ENCODE assay signal across 24 cellular contexts in genomic region chr2:238327751-238328150, GRCh38.
"Had no signal": no experiment of that assay in that cellular context is flagged by ENCODE, and none has a peak within 500 bp of the region (broad histone marks: within the 10 kb centered on the region; RNA-seq: fewer than 3 reads in every experiment).

No MANE protein-coding gene starts in this region.

- H3K4me1 ChIP-seq: neural progenitor cell, right lobe of liver, sigmoid colon, stomach, thyroid gland, tibial nerve, upper lobe of left lung, vagina had no signal

- H3K9ac ChIP-seq: neural progenitor cell, parathyroid adenoma had no signal

- H2AFZ ChIP-seq: neural progenitor cell, parathyroid adenoma had no signal

- DNase-seq: natural killer cell; occipital lobe; ovary; psoas muscle; right cardiac atrium; right lobe of liver; sigmoid colon; small intestine; stimulated activated CD4-positive, alpha-beta T cell treated with anti-CD3 and anti-CD28 coated beads, Interleukin-15, amount 100 ng/mL, for 24 hours; stimulated activated CD4-positive, alpha-beta T cell treated with anti-CD3 and anti-CD28 coated beads, Interleukin-2, amount 100 ng/mL, for 24 hours; stimulated activated CD4-positive, alpha-beta T cell treated with anti-CD3 and anti-CD28 coated beads, Interleukin-2, amount 100 ng/mL, for 48 hours; stimulated activated CD4-positive, alpha-beta T cell treated with anti-CD3 and anti-CD28 coated beads, Interleukin-4, amount 100 ng/mL, for 24 hours; stimulated activated naive B cell treated with anti-CD40 and anti-IgM and Interleukin-4, amounts not matched to agents 10 μg/mL and 1 μg/mL and 100 μg/mL, for 72 hours; stimulated activated naive CD4-positive, alpha-beta T cell treated with Interleukin-2 at 50 U/mL for 16 hours; stomach; thyroid gland; trophoblast cell; upper lobe of left lung had no signal

- H3K4me2 ChIP-seq: neural progenitor cell had no signal

- H3K27ac ChIP-seq: neural progenitor cell, ovary, parathyroid adenoma, psoas muscle, right lobe of liver, sigmoid colon, stomach, thoracic aorta, thyroid gland, tibial nerve, upper lobe of left lung, vagina had no signal

- H3K4me3 ChIP-seq: neural progenitor cell, ovary, psoas muscle, right lobe of liver, sigmoid colon, stomach, thoracic aorta, thyroid gland, tibial nerve, upper lobe of left lung, vagina had no signal

- H3K9me3 ChIP-seq: ovary, psoas muscle, right lobe of liver, sigmoid colon, stomach, thoracic aorta, thyroid gland, upper lobe of left lung, vagina had no signal

- ATAC-seq: natural killer cell; right cardiac atrium; right lobe of liver; stimulated activated effector memory CD8-positive, alpha-beta T cell treated with anti-CD3 and anti-CD28 coated beads, Interleukin-12 subunit alpha, Interleukin-12 subunit beta, amount 100 ng/mL, for 72 hours; stimulated activated naive B cell treated with anti-CD40 and anti-IgM and Interleukin-4, amounts not matched to agents 10 μg/mL and 1 μg/mL and 100 μg/mL, for 72 hours had no signal

- H3K27me3 ChIP-seq: neural progenitor cell, ovary, right lobe of liver, sigmoid colon, stomach, thyroid gland, tibial nerve, upper lobe of left lung, vagina had no signal

- H3K36me3 ChIP-seq: ovary had no signal
